ENCODE assay signal across 23 cellular contexts in the genomic region with DNA sequence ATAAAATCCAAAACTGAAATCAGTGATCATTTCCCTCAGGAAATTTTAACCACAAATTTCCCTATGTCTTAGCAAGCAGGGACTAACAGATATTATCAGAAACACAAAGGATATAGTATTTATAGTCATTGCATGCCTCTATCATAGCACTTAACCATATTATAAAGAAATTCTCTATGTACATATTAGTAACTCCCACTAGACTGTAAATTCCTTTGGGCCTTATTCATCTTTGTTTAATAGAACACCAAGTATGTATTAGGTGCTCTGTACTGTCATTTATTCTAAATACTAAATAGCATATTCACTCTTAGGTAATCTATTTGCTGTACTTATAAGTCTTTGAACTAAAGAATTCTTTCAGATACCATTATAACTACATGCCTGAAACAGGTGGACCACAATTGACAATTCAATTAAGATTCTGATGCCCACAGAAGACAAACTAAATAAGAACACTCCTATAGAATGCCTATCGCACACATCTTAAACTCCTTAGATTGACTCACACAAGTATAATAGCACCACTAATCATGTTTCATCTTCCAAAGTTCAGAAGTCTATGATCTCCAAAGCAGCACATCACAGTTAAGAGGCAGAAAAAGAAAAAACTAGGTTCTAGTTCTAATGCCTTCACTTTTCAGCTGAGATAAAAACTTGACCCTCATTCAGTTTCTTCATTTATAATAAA.
"Had no signal": no experiment of that assay in that cellular context is flagged by ENCODE, and none has a peak within 500 bp of the region (broad histone marks: within the 10 kb centered on the region; RNA-seq: fewer than 3 reads in every experiment).

No MANE protein-coding gene starts in this region.

- H3K4me3 Mint-ChIP-seq: naive thymus-derived CD4-positive, alpha-beta T cell; natural killer cell treated with Interleukin-12 subunit alpha and Interleukin-12 subunit beta and Interleukin-15 and Interleukin-18, amount 100 ng/mL, for 72 hours; stimulated activated effector memory CD8-positive, alpha-beta T cell treated with anti-CD3 and anti-CD28 coated beads, Interleukin-12 subunit alpha, Interleukin-12 subunit beta, amount 100 ng/mL, for 72 hours; stimulated activated naive CD8-positive, alpha-beta T cell treated with anti-CD3 and anti-CD28 coated beads, Interleukin-15, Interleukin-2, amounts not matched to agents 100 ng/mL and 50 ng/mL, for 24 hours had no signal

- H3K27ac ChIP-seq: lower lobe of right lung, ovary, right atrium auricular region, right lobe of liver, suprapubic skin, thoracic aorta, tibial artery, upper lobe of right lung had no signal

- DNase-seq: hippocampal formation; kidney glomerular epithelial cell; left cardiac atrium; lower lobe of right lung; mesendoderm; midbrain; mucosa of descending colon; naive thymus-derived CD4-positive, alpha-beta T cell; ovary; right lobe of liver; stimulated activated CD4-positive, alpha-beta T cell treated with anti-CD3 and anti-CD28 coated beads, Interleukin-4, amount 100 ng/mL, for 24 hours; stimulated activated naive CD4-positive, alpha-beta T cell; tibial artery; trophoblast cell; upper lobe of right lung had no signal

- H3K36me3 Mint-ChIP-seq: stimulated activated effector memory CD8-positive, alpha-beta T cell treated with anti-CD3 and anti-CD28 coated beads, Interleukin-12 subunit alpha, Interleukin-12 subunit beta, amount 100 ng/mL, for 72 hours had no signal

- H3K4me1 ChIP-seq: lower lobe of right lung, right atrium auricular region, right lobe of liver, suprapubic skin, tibial artery, upper lobe of right lung had no signal

- H3K36me3 ChIP-seq: lower lobe of right lung, ovary, right atrium auricular region, right lobe of liver, suprapubic skin, thoracic aorta, tibial artery, upper lobe of right lung had no signal

- H3K9me3 ChIP-seq: lower lobe of right lung, ovary, right lobe of liver, thoracic aorta, tibial artery, upper lobe of right lung had no signal

- H3K27ac Mint-ChIP-seq: naive thymus-derived CD4-positive, alpha-beta T cell; natural killer cell treated with Interleukin-12 subunit alpha and Interleukin-12 subunit beta and Interleukin-15 and Interleukin-18, amount 100 ng/mL, for 72 hours; progenitor cell of endocrine pancreas; stimulated activated effector memory CD8-positive, alpha-beta T cell treated with anti-CD3 and anti-CD28 coated beads, Interleukin-12 subunit alpha, Interleukin-12 subunit beta, amount 100 ng/mL, for 72 hours; stimulated activated naive CD8-positive, alpha-beta T cell treated with anti-CD3 and anti-CD28 coated beads, Interleukin-15, Interleukin-2, amounts not matched to agents 100 ng/mL and 50 ng/mL, for 24 hours had no signal

- H3K27me3 Mint-ChIP-seq: naive thymus-derived CD4-positive, alpha-beta T cell; natural killer cell treated with Interleukin-12 subunit alpha and Interleukin-12 subunit beta and Interleukin-15 and Interleukin-18, amount 100 ng/mL, for 72 hours; progenitor cell of endocrine pancreas; stimulated activated naive CD8-positive, alpha-beta T cell treated with anti-CD3 and anti-CD28 coated beads, Interleukin-15, Interleukin-2, amounts not matched to agents 100 ng/mL and 50 ng/mL, for 24 hours had no signal

- ATAC-seq: left cardiac atrium; left lobe of liver; lower lobe of right lung; mucosa of descending colon; naive thymus-derived CD4-positive, alpha-beta T cell; natural killer cell treated with Interleukin-12 subunit alpha and Interleukin-12 subunit beta and Interleukin-15 and Interleukin-18, amount 100 ng/mL, for 72 hours; right lobe of liver; stimulated activated effector memory CD8-positive, alpha-beta T cell treated with anti-CD3 and anti-CD28 coated beads, Interleukin-12 subunit alpha, Interleukin-12 subunit beta, amount 100 ng/mL, for 72 hours; upper lobe of right lung had no signal

- H3K4me3 ChIP-seq: lower lobe of right lung, mucosa of descending colon, ovary, right atrium auricular region, right lobe of liver, suprapubic skin, thoracic aorta, tibial artery, upper lobe of right lung had no signal

- H3K27me3 ChIP-seq: ovary, right atrium auricular region, right lobe of liver, suprapubic skin, tibial artery, upper lobe of right lung had no signal

- H3K4me1 Mint-ChIP-seq: naive thymus-derived CD4-positive, alpha-beta T cell; stimulated activated effector memory CD8-positive, alpha-beta T cell treated with anti-CD3 and anti-CD28 coated beads, Interleukin-12 subunit alpha, Interleukin-12 subunit beta, amount 100 ng/mL, for 72 hours had no signal
